8 cellular contexts compared by ENCODE assay signal in the genomic region with DNA sequence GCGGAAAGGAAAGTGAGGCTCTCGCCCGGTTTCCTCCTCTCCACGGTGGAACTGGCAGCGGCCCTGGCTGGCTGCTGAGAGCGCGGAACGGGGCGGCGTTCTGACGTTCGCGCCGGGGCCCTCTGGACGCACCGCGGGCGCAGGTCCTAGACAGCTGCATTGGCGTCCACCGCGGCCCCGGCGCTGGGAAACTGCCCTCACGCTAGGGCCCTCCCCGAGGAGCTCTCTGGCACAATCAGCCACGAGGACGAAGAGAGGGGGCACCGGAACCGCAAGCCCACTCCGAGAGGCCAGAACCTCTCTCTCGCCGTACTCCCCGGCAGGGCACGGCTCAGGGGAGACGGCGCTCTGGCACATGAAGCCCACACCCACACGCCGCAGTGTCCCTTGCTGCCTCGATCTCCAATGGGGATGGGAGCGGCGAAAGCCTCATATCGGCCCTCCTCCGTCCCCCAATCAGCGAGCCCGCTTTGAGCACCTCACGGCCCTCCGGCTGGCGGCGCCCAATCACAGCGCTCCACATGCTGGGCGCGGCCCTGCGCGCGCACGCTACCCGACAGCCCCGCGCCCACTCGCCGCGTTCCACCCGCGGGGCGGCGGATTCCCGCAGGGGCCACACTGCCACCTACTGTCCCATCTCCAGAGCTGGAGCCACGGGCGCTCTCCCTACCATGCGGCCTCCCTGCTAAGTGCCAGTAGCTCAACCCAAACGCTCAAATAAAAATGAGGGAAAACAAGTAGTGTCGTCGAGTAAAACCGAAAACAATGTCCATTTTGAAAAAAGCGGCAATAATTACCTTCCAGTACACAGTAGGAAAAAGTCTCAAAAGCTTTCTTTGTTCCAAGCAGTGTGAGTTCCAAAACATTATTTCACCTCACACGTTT. TPM values are rescaled to one million over a fixed set of nuclear protein-coding genes. Genes with fewer than 3 reads are reported as not detected.
A peak's percentile ranks its signal among the peaks of the same experiment; 100 is the strongest.
DNase-seq lines count a peak whose midpoint lies in the region; ATAC-seq and TF ChIP-seq lines count a peak whose summit lies in the region.

No MANE protein-coding gene starts in this region.

- no peaks in the 10 kb centered on the region for H3K9me2 ChIP-seq in SK-N-SH

- H2AFZ ChIP-seq in SK-N-SH (ENCODE audit: low read depth), result peak overlapping the region; percentile 42; the same call in 1 of the 2 replicates
- H2AFZ ChIP-seq in osteoblast (ENCODE audit: low read length), result peak overlapping the region; percentile 94

- peak overlapping the region; percentile 95 for H3K27ac Mint-ChIP-seq in activated naive CD8-positive, alpha-beta T cell
- H3K27ac Mint-ChIP-seq in glutamatergic neuron (ENCODE audit: unreplicated experiment), result peak overlapping the region; percentile 92

- no peaks in the 10 kb centered on the region for H3K9me3 Mint-ChIP-seq in activated naive CD8-positive, alpha-beta T cell (ENCODE audit: low read depth)
- H3K9me3 Mint-ChIP-seq in glutamatergic neuron (ENCODE audit: unreplicated experiment), result peaks cover 5% of the 10 kb centered on the region

- peak; percentile 94 for DNase-seq in GM12864 (ENCODE audit: low read depth)
- peak; percentile 94 for DNase-seq in NCI-H1048 (lab: John Stamatoyannopoulos, UW)
- peak; percentile 98 for DNase-seq in SK-N-SH
- peak; percentile 96 for DNase-seq in glutamatergic neuron
- peak; percentile 99 for DNase-seq in osteoblast (ENCODE audit: insufficient read length, low spot score, missing footprints)
- peak; percentile 93 for DNase-seq in thoracic aorta (ENCODE audit: low spot score)

- H3K9me3 ChIP-seq in SK-N-SH (no peaks in the 10 kb centered on the region), osteoblast (ENCODE audit: low read depth, low read length) (no peaks in the 10 kb centered on the region), thoracic aorta (no peaks in the 10 kb centered on the region)

- POLR2A ChIA-PET in SK-N-SH (lab: Yijun Ruan, JAX), result interaction anchor here (0.6 to 2.0 kb wide), 9 partner anchors 11 to 199 kb away, joined by 3 to 21 read pairs (median 7); a partner anchor contains a TSS

- TF ChIP-seq CTCF in GM12864 (IDR thresholded peaks at IDR 0.05; ENCODE audit: low read depth, low read length, missing control alignments) (peak; percentile 80), SK-N-SH (IDR thresholded peaks at IDR 0.05) (peak; percentile 90), glutamatergic neuron (IDR thresholded peaks at IDR 0.05; ENCODE audit: partially characterized antibody, unreplicated experiment) (peak; percentile 46), osteoblast (IDR thresholded peaks at IDR 0.05; ENCODE audit: extremely low read depth, low read depth, low read length) (peak; percentile 83), thoracic aorta (IDR thresholded peaks at IDR 0.05) (peak; percentile 87)

- TF ChIP-seq EP300 in SK-N-SH (IDR thresholded peaks at IDR 0.05; ENCODE audit: borderline replicate concordance in 1 of 2, low read depth in 1 of 2, low read length in 1 of 2), result peak in 1 of 2 experiments; percentile 27; a peak in 2 of 4 replicates

- 3% methylated on average over 40 of the region's 76 CpGs for WGBS in SK-N-SH (ENCODE audit: low lambda C conversion rate)

- H3K4me1 ChIP-seq in SK-N-SH (ENCODE audit: control insufficient read depth in 1 of 2, insufficient read depth in 2 of 2, low read depth in 1 of 2, low read length in 1 of 2) (peaks cover 4 to 9% of the 10 kb centered on the region in 2 experiments; a peak in 3 of 4 replicates), osteoblast (ENCODE audit: insufficient read depth, low read length) (peaks cover 6% of the 10 kb centered on the region), thoracic aorta (ENCODE audit: control insufficient read depth in 1 of 2, low read depth in 2 of 2) (peaks cover 5 to 30% of the 10 kb centered on the region in 2 donors)

- H3K4me2 ChIP-seq in SK-N-SH (peak overlapping the region; percentile 84), osteoblast (ENCODE audit: insufficient read depth, low read length) (peak overlapping the region; percentile 94)

- H3K27ac ChIP-seq in SK-N-SH (ENCODE audit: low read depth in 2 of 2, low read length in 1 of 2), result peak overlapping the region; percentile 78 to 95
- H3K27ac ChIP-seq in osteoblast (ENCODE audit: low read depth, low read length), result peak overlapping the region; percentile 97
- H3K27ac ChIP-seq in thoracic aorta, result peak overlapping the region; percentile 87 to 89

- peak; percentile 93 for ATAC-seq in HG02610 (IDR thresholded peaks at IDR 0.05; ENCODE audit: unreplicated experiment)
- peak; percentile 98 for ATAC-seq in thoracic aorta (ENCODE audit: insufficient number of reproducible peaks, low FRiP score, low read depth)

- H3K27me3 ChIP-seq in SK-N-SH (ENCODE audit: insufficient read depth) (no peaks in the 10 kb centered on the region), osteoblast (ENCODE audit: insufficient read depth, low read length) (no peaks in the 10 kb centered on the region), thoracic aorta (replicated peaks; ENCODE audit: insufficient read depth) (no peaks in the 10 kb centered on the region)

- H4K20me1 ChIP-seq in SK-N-SH (ENCODE audit: insufficient read depth) (no peaks in the 10 kb centered on the region), osteoblast (ENCODE audit: insufficient read depth, low read length) (no peaks in the 10 kb centered on the region)

- H3K36me3 ChIP-seq in SK-N-SH (replicated peaks in 1 of 2; ENCODE audit: control insufficient read depth in 1 of 2, insufficient read depth in 2 of 2, low read length in 1 of 2) (peaks cover 26 to 40% of the 10 kb centered on the region in 2 experiments), osteoblast (ENCODE audit: insufficient read depth, low read length) (peaks cover 29% of the 10 kb centered on the region), thoracic aorta (no peaks in the 10 kb centered on the region)

- H3K79me2 ChIP-seq in SK-N-SH (ENCODE audit: insufficient read depth) (peaks cover 44% of the 10 kb centered on the region), osteoblast (ENCODE audit: insufficient read depth, low read length) (peaks cover 46% of the 10 kb centered on the region)

- H3K27me3 Mint-ChIP-seq in activated naive CD8-positive, alpha-beta T cell, result no peaks in the 10 kb centered on the region
- H3K27me3 Mint-ChIP-seq in glutamatergic neuron (ENCODE audit: unreplicated experiment), result no peaks in the 10 kb centered on the region

- H3K9ac ChIP-seq in SK-N-SH, result peak overlapping the region; percentile 76

- TF ChIP-seq RAD21 in SK-N-SH (IDR thresholded peaks at IDR 0.05; ENCODE audit: low read length), result peak; percentile 84

- H3K4me3 ChIP-seq in GM12864 (ENCODE audit: low read depth, low read length) (peak overlapping the region; percentile 92), SK-N-SH (ENCODE audit: low read depth in 2 of 2, low read length in 1 of 2) (peak overlapping the region; percentile 65 to 73), osteoblast (ENCODE audit: insufficient read depth, low read length) (peak overlapping the region; percentile 86), thoracic aorta (peak overlapping the region; percentile 79)

- peaks cover 19% of the 10 kb centered on the region for H3F3A ChIP-seq in SK-N-SH (replicated peaks; ENCODE audit: insufficient read depth)

- CTCF ChIA-PET in SK-N-SH (lab: Yijun Ruan, JAX), result interaction anchor here (0.6 to 3.1 kb wide), 50 partner anchors 9 to 728 kb away, joined by 3 to 44 read pairs (median 4); a partner anchor contains a TSS

- H3K36me3 Mint-ChIP-seq in activated naive CD8-positive, alpha-beta T cell, result peaks cover 2% of the 10 kb centered on the region
- no peaks in the 10 kb centered on the region for H3K36me3 Mint-ChIP-seq in glutamatergic neuron (ENCODE audit: unreplicated experiment)

- H3K4me3 Mint-ChIP-seq in activated naive CD8-positive, alpha-beta T cell, result peak overlapping the region; percentile 89
- peak overlapping the region; percentile 88 for H3K4me3 Mint-ChIP-seq in glutamatergic neuron (ENCODE audit: unreplicated experiment)

- peaks cover 32% of the 10 kb centered on the region for H3K4me1 Mint-ChIP-seq in activated naive CD8-positive, alpha-beta T cell (ENCODE audit: low read depth)
- peaks cover 15% of the 10 kb centered on the region for H3K4me1 Mint-ChIP-seq in glutamatergic neuron (ENCODE audit: low read depth, unreplicated experiment)

TF ChIP-seq in SK-N-SH, 30 proteins besides CTCF, POLR2A, EP300 and RAD21 (continues in another document):
- TF ChIP-seq FOXJ3 (CRISPR knock-in tag; IDR thresholded peaks at IDR 0.05) (no peak), SIN3A (IDR thresholded peaks at IDR 0.05; ENCODE audit: borderline replicate concordance, low read depth, low read length) (0 out of 2 replicates have a peak, but pooled peaks have one; percentile 62), MEF2A (IDR thresholded peaks at IDR 0.05; ENCODE audit: borderline replicate concordance, low read depth) (no peak), YY1 (IDR thresholded peaks at IDR 0.05; ENCODE audit: low read depth) (0 out of 2 replicates have a peak, but pooled peaks have one; percentile 29), FOSL2 (IDR thresholded peaks at IDR 0.05; ENCODE audit: borderline replicate concordance, low read depth) (no peak), JUND (IDR thresholded peaks at IDR 0.05) (no peak), TCF12 (IDR thresholded peaks at IDR 0.05) (no peak), NFIC (IDR thresholded peaks at IDR 0.05; ENCODE audit: borderline replicate concordance) (no peak), TAF1 (IDR thresholded peaks at IDR 0.05; ENCODE audit: borderline replicate concordance, low read depth, low read length) (no peak)
- TF ChIP-seq, protein P1, sequence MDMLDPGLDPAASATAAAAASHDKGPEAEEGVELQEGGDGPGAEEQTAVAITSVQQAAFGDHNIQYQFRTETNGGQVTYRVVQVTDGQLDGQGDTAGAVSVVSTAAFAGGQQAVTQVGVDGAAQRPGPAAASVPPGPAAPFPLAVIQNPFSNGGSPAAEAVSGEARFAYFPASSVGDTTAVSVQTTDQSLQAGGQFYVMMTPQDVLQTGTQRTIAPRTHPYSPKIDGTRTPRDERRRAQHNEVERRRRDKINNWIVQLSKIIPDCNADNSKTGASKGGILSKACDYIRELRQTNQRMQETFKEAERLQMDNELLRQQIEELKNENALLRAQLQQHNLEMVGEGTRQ (IDR thresholded peaks at IDR 0.05; ENCODE audit: borderline replicate concordance, low read depth, low read length), result no peak

RNA-seq across cellular contexts. Expression of a gene that starts 11.8 kb away (rescaled TPM):
- polyA plus RNA-seq in SK-N-SH (2012; rRNA removed), result 37.5 and 48.2 TPM in 2 replicates
- polyA plus RNA-seq in SK-N-SH (2012; cell fraction: cytosol; rRNA removed), result 39.8 and 47.0 TPM in 2 replicates
- 38.6 and 42.4 TPM in 2 replicates for polyA plus RNA-seq in SK-N-SH (2012; cell fraction: nucleus; rRNA removed)
- total RNA-seq in glutamatergic neuron (ENCODE audit: unreplicated experiment) (30.1 TPM), osteoblast (98.1 and 106 TPM in 2 replicates), thoracic aorta (10 to 100 TPM; 42.9 to 58.8 TPM)

RNA-seq across cellular contexts. Expression of a gene that starts 12.0 kb away (rescaled TPM):
- 6.7 and 8.6 TPM in 2 replicates for polyA plus RNA-seq in SK-N-SH (2012; rRNA removed)
- 8.0 and 8.9 TPM in 2 replicates for polyA plus RNA-seq in SK-N-SH (2012; cell fraction: cytosol; rRNA removed)
- 7.1 and 13.0 TPM in 2 replicates for polyA plus RNA-seq in SK-N-SH (2012; cell fraction: nucleus; rRNA removed)
- total RNA-seq in glutamatergic neuron (ENCODE audit: unreplicated experiment) (6.7 TPM), osteoblast (8.3 and 9.4 TPM in 2 replicates), thoracic aorta (1 to 10 TPM; 2.8 to 5.3 TPM)

Comparison
In these comparisons a context has a peak if more than half of its experiments do, and no peak if none do; other contexts are left out.
1. Peak in every context shown above with its lines: DNase-seq, ATAC-seq, H3K4me3 ChIP-seq and H3K27ac ChIP-seq.